9 cellular contexts compared by ENCODE assay signal in genomic region chr2:60794271-60794863, GRCh38. TPM values are rescaled to one million over a fixed set of nuclear protein-coding genes. Genes with fewer than 3 reads are reported as not detected.
DNase-seq lines count a peak whose midpoint lies in the region; ATAC-seq and TF ChIP-seq lines count a peak whose summit lies in the region.
"Had no signal": no experiment of that assay in that cellular context is flagged by ENCODE, and none has a peak within 500 bp of the region (broad histone marks: within the 10 kb centered on the region; RNA-seq: fewer than 3 reads in every experiment).

No MANE protein-coding gene starts in this region.

- DNase-seq in Caco-2 (no peak), ascending aorta (ENCODE audit: low spot score in 2 of 2) (no peak), left lobe of liver (ENCODE audit: low spot score) (no peak), GDM1 (lab: John Stamatoyannopoulos, UW) (no peak), NCI-H146 treated with DMSO at 0.1 percent for 48 hours (lab: John Stamatoyannopoulos, UW; ENCODE audit: unreplicated experiment) (no peak)
- no peak for DNase-seq in activated T-cell treated with anti-CD3 and anti-CD28 coated beads, Interleukin-2, amount 50 U/mL, for 1 hour

- no peaks in the 10 kb centered on the region for H3K9me3 Mint-ChIP-seq in Caco-2 (ENCODE audit: unreplicated experiment)
- H3K9me3 Mint-ChIP-seq: IgD-negative memory B cell had no signal

- POLR2A ChIA-PET in Caco-2 (lab: Charles Lee), result no interaction called here

- H3K36me3 ChIP-seq in Caco-2 (ENCODE audit: control insufficient read depth, insufficient read depth, low read length) (no peaks in the 10 kb centered on the region), ascending aorta (peaks cover 36 to 85% of the 10 kb centered on the region in 2 donors)

- H3K9me3 ChIP-seq in Caco-2 (no peaks in the 10 kb centered on the region), ascending aorta (no peaks in the 10 kb centered on the region)

- CTCF ChIA-PET in Caco-2 (lab: Charles Lee), result no interaction called here

- no peaks in the 10 kb centered on the region for H3K27me3 Mint-ChIP-seq in Caco-2 (ENCODE audit: insufficient read depth, unreplicated experiment)
- H3K27me3 Mint-ChIP-seq: IgD-negative memory B cell had no signal

- H3K4me1 Mint-ChIP-seq in Caco-2 (ENCODE audit: low read depth, unreplicated experiment), result peaks cover 8% of the 10 kb centered on the region

- no peak overlapping the region for H3K4me3 Mint-ChIP-seq in Caco-2 (ENCODE audit: unreplicated experiment)
- H3K4me3 Mint-ChIP-seq: IgD-negative memory B cell had no signal

- ATAC-seq in left lobe of liver, result peak; percentile 58
- no peak for ATAC-seq in HG03196 (IDR thresholded peaks at IDR 0.05; ENCODE audit: unreplicated experiment)

- TF ChIP-seq EP300 in Ishikawa (IDR thresholded peaks at IDR 0.05; ENCODE audit: borderline replicate concordance), result no peak

- H3K27ac ChIP-seq in ascending aorta, result no peak overlapping the region

- H3K27ac Mint-ChIP-seq in Caco-2 (ENCODE audit: unreplicated experiment), result no peak overlapping the region

- peaks cover 49% of the 10 kb centered on the region for H3K36me3 Mint-ChIP-seq in Caco-2 (ENCODE audit: insufficient read depth, unreplicated experiment)

- intact Hi-C loops in Caco-2 (cut with micrococcal nuclease; ENCODE audit: unreplicated experiment), result loop anchor here (1.0 kb wide), 1 partner anchor 205 kb away; no protein-coding TSS in a partner anchor
- intact Hi-C loops in ascending aorta (cut with DNase I), result no loop called here

- TF ChIP-seq CTCF in Caco-2 (IDR thresholded peaks at IDR 0.05; ENCODE audit: insufficient read depth in 1 of 2, low read depth in 1 of 2, low read length in 1 of 2, severe bottlenecking in 1 of 2, unreplicated experiment in 1 of 2), result peak; percentile 42 to 58
- peak in 2 of 3 experiments; percentile 17 to 24 for TF ChIP-seq CTCF in ascending aorta (IDR thresholded peaks at IDR 0.05)

- peak; percentile 46 for TF ChIP-seq RAD21 in Ishikawa (IDR thresholded peaks at IDR 0.05; ENCODE audit: low read depth)

- H3K27me3 ChIP-seq in Caco-2 (replicated peaks; ENCODE audit: control insufficient read depth, insufficient read depth, low read length) (no peaks in the 10 kb centered on the region), ascending aorta (no peaks in the 10 kb centered on the region)

- H3K4me1 ChIP-seq in Caco-2, result no peaks in the 10 kb centered on the region
- no peaks in the 10 kb centered on the region for H3K4me1 ChIP-seq in ascending aorta

- no peak overlapping the region for H3K4me3 ChIP-seq in Caco-2 (ENCODE audit: low read depth, low read length)
- H3K4me3 ChIP-seq in ascending aorta, result no peak overlapping the region

- no TSS peak for BruUV-seq in Caco-2 (replicated peaks; lab: Mats Ljungman, UMichigan)

TF ChIP-seq in Ishikawa, 13 proteins besides CTCF, POLR2A, EP300 and RAD21:
- TF ChIP-seq FOXM1 (IDR thresholded peaks at IDR 0.05; ENCODE audit: borderline replicate concordance, low read depth) (no peak), ZBTB7A (IDR thresholded peaks at IDR 0.05; ENCODE audit: low read depth) (no peak), TAF1 (IDR thresholded peaks at IDR 0.05; ENCODE audit: low read depth) (no peak), CREB1 (IDR thresholded peaks at IDR 0.05; ENCODE audit: low read depth) (no peak), NFIC (IDR thresholded peaks at IDR 0.05) (no peak), YY1 (IDR thresholded peaks at IDR 0.05; ENCODE audit: low read depth) (no peak), TEAD4 (IDR thresholded peaks at IDR 0.05) (no peak), EGR1 (IDR thresholded peaks at IDR 0.05) (no peak), CEBPB (IDR thresholded peaks at IDR 0.05) (no peak), TCF12 (IDR thresholded peaks at IDR 0.05; ENCODE audit: low read depth) (no peak)
- TF ChIP-seq, protein P1, sequence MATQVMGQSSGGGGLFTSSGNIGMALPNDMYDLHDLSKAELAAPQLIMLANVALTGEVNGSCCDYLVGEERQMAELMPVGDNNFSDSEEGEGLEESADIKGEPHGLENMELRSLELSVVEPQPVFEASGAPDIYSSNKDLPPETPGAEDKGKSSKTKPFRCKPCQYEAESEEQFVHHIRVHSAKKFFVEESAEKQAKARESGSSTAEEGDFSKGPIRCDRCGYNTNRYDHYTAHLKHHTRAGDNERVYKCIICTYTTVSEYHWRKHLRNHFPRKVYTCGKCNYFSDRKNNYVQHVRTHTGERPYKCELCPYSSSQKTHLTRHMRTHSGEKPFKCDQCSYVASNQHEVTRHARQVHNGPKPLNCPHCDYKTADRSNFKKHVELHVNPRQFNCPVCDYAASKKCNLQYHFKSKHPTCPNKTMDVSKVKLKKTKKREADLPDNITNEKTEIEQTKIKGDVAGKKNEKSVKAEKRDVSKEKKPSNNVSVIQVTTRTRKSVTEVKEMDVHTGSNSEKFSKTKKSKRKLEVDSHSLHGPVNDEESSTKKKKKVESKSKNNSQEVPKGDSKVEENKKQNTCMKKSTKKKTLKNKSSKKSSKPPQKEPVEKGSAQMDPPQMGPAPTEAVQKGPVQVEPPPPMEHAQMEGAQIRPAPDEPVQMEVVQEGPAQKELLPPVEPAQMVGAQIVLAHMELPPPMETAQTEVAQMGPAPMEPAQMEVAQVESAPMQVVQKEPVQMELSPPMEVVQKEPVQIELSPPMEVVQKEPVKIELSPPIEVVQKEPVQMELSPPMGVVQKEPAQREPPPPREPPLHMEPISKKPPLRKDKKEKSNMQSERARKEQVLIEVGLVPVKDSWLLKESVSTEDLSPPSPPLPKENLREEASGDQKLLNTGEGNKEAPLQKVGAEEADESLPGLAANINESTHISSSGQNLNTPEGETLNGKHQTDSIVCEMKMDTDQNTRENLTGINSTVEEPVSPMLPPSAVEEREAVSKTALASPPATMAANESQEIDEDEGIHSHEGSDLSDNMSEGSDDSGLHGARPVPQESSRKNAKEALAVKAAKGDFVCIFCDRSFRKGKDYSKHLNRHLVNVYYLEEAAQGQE (IDR thresholded peaks at IDR 0.05; ENCODE audit: low read depth), result no peak
- TF ChIP-seq, protein P2, sequence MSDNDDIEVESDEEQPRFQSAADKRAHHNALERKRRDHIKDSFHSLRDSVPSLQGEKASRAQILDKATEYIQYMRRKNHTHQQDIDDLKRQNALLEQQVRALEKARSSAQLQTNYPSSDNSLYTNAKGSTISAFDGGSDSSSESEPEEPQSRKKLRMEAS (IDR thresholded peaks at IDR 0.05), result no peak
- TF ChIP-seq, protein P3, sequence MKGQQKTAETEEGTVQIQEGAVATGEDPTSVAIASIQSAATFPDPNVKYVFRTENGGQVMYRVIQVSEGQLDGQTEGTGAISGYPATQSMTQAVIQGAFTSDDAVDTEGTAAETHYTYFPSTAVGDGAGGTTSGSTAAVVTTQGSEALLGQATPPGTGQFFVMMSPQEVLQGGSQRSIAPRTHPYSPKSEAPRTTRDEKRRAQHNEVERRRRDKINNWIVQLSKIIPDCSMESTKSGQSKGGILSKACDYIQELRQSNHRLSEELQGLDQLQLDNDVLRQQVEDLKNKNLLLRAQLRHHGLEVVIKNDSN (IDR thresholded peaks at IDR 0.05), result no peak

RNA-seq across cellular contexts. Expression of gene PAPOLG, which starts 38.3 kb away (rescaled TPM):
- 14.0 and 14.4 TPM in 2 replicates for total RNA-seq in Caco-2 (2022)
- 11.4 TPM for total RNA-seq in ascending aorta
- total RNA-seq in left lobe of liver, result 2.9 TPM
